Comparison of ENCODE assay signal across 8 cellular contexts in the genomic region with DNA sequence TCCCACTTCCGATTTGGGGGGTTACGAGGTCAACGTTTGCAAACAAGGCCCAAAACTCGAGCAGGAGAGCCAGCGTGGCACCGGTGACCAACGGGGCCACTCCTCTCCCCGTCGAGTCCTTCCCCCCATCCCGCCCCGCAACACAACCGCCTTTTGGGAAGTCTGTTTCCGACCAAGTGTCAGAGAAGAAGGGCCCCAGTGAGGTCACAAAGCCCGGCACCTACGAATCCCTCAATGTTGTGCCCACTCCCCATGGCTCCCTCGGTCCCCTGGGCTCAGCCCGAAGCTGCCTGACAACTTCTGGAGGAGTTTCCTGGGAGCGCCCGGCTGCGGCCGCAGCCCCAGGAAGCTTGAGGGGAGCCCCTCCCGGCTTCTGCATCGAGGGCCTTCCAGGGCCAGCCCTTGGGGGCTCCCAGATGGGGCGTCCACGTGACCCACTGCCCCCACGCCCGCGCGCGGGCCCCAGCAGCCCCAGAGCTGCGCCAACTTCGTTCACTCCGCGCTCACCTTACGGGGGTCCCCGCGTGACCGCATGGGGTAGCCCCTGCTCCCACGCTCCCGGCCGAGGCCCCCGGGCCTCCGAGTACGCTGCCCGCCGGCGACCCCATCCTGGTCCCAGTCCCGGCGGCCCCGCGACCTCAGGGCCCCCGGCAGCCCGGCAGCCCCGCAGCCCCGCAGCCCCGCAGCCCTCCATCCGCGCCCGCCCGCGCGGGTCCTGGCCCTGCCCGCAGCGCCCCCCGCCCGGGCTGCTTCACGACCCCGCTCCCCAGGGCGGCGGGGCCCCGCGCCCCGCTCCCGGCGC. TPM values are rescaled to one million over a fixed set of nuclear protein-coding genes. Genes with fewer than 3 reads are reported as not detected.
DNase-seq lines count a peak whose midpoint lies in the region; ATAC-seq, FAIRE-seq and TF ChIP-seq lines count a peak whose summit lies in the region.

No MANE protein-coding gene starts in this region.

- H3K9me3 ChIP-seq in Karpas-422 (ENCODE audit: low read length) (no peaks in the 10 kb centered on the region), astrocyte (ENCODE audit: insufficient read depth, low read depth, low read length) (no peaks in the 10 kb centered on the region), iPS-18a (ENCODE audit: control insufficient read depth, low read depth, low read length) (no peaks in the 10 kb centered on the region)

- no peaks in the 10 kb centered on the region for H4K20me1 ChIP-seq in Karpas-422 (ENCODE audit: insufficient read depth, low read depth, low read length)
- H4K20me1 ChIP-seq in astrocyte (ENCODE audit: insufficient read depth, low read length), result peaks cover 38% of the 10 kb centered on the region

- peaks cover 4% of the 10 kb centered on the region for H3K36me3 Mint-ChIP-seq in astrocyte (ENCODE audit: low read depth, unreplicated experiment)

- peak overlapping the region; percentile 79 for H3K27ac ChIP-seq in Karpas-422 (ENCODE audit: low read length)
- peak overlapping the region; percentile 88 for H3K27ac ChIP-seq in astrocyte (ENCODE audit: low read depth, low read length)
- peak overlapping the region; percentile 87 for H3K27ac ChIP-seq in iPS-18a (ENCODE audit: low read length)
- peak overlapping the region; percentile 14 to 92 (median 80) for H3K27ac ChIP-seq in skin epidermis

- H3K79me2 ChIP-seq in Karpas-422 (ENCODE audit: low read length) (peaks cover 40% of the 10 kb centered on the region), astrocyte (ENCODE audit: insufficient read depth, low read length) (peaks cover 58% of the 10 kb centered on the region)

- H3K4me1 ChIP-seq in Karpas-422 (ENCODE audit: low read length) (peaks cover 21% of the 10 kb centered on the region), astrocyte (ENCODE audit: insufficient read depth, low read length) (peaks cover 35% of the 10 kb centered on the region), iPS-18a (ENCODE audit: control insufficient read depth, low read depth, low read length) (peaks cover 22% of the 10 kb centered on the region)

- H3K36me3 ChIP-seq in Karpas-422 (ENCODE audit: insufficient read depth, low read length) (no peaks in the 10 kb centered on the region), astrocyte (ENCODE audit: insufficient read depth, low read length) (peaks cover 5% of the 10 kb centered on the region), iPS-18a (ENCODE audit: control insufficient read depth, low read depth, low read length) (peaks cover 7% of the 10 kb centered on the region)

- ATAC-seq in GM19035 (IDR thresholded peaks at IDR 0.05; ENCODE audit: unreplicated experiment), result peak; percentile 13

- H3K27me3 ChIP-seq in Karpas-422 (ENCODE audit: low read length), result no peaks in the 10 kb centered on the region
- no peaks in the 10 kb centered on the region for H3K27me3 ChIP-seq in astrocyte (ENCODE audit: insufficient read depth, low read length)
- no peaks in the 10 kb centered on the region for H3K27me3 ChIP-seq in iPS-18a (ENCODE audit: control insufficient read depth, insufficient read depth, low read length)

- FAIRE-seq in astrocyte (lab: Jason Lieb, UNC) (no peak), urothelium cell line (lab: Jason Lieb, UNC) (no peak)

- TF ChIP-seq CTCF in astrocyte (IDR thresholded peaks at IDR 0.05; ENCODE audit: insufficient read depth, low read depth, low read length), result no peak

- H3K9me2 ChIP-seq in Karpas-422 (replicated peaks; ENCODE audit: insufficient read depth, low read length), result no peaks in the 10 kb centered on the region

- H3K9ac ChIP-seq in Karpas-422 (ENCODE audit: low read length), result peak overlapping the region; percentile 95
- H3K9ac ChIP-seq in astrocyte (ENCODE audit: low read length), result peak overlapping the region; percentile 97
- peak overlapping the region; percentile 96 for H3K9ac ChIP-seq in iPS-18a (ENCODE audit: low read length)

- peak overlapping the region; percentile 97 for H3K27ac Mint-ChIP-seq in astrocyte (ENCODE audit: unreplicated experiment)

- H3K4me2 ChIP-seq in Karpas-422 (ENCODE audit: low read depth, low read length, poor library complexity, severe bottlenecking) (peak overlapping the region; percentile 99), astrocyte (ENCODE audit: low read length) (peak overlapping the region; percentile 100)

- DNase-seq in C1 segment of cervical spinal cord (lab: John Stamatoyannopoulos, UW) (peak in 9 of 14 donors; percentile 32 to 74 (median 44)), Karpas-422 (peak; percentile 61), astrocyte (ENCODE audit: low read depth) (peak; percentile 20), urothelium cell line (ENCODE audit: low spot score) (no peak), GM19240 (ENCODE audit: insufficient read length, low spot score) (no peak)

- peak overlapping the region; percentile 98 for H3K4me3 ChIP-seq in Karpas-422 (ENCODE audit: low read length)
- H3K4me3 ChIP-seq in astrocyte (ENCODE audit: insufficient read depth, low read depth, low read length), result peak overlapping the region; percentile 97
- peak overlapping the region; percentile 90 for H3K4me3 ChIP-seq in iPS-18a (ENCODE audit: low read length)
- H3K4me3 ChIP-seq in skin epidermis, result peak overlapping the region; percentile 50 to 81 (median 63)

- no peaks in the 10 kb centered on the region for H3K27me3 Mint-ChIP-seq in astrocyte (ENCODE audit: low read depth, unreplicated experiment)

- no peaks in the 10 kb centered on the region for H3K9me3 Mint-ChIP-seq in astrocyte (ENCODE audit: unreplicated experiment)

- peak overlapping the region; percentile 97 for H3K4me3 Mint-ChIP-seq in astrocyte (ENCODE audit: unreplicated experiment)

- H3K4me1 Mint-ChIP-seq in astrocyte (ENCODE audit: low read depth, unreplicated experiment), result peaks cover 5% of the 10 kb centered on the region

- H2AFZ ChIP-seq in Karpas-422 (ENCODE audit: low read length), result peak overlapping the region; percentile 89
- H2AFZ ChIP-seq in astrocyte (ENCODE audit: low read depth, low read length), result peak overlapping the region; percentile 62

RNA-seq across cellular contexts. Expression of a gene that starts 1.1 kb away (rescaled TPM):
- 71.1 and 101 TPM in 2 replicates for total RNA-seq in Karpas-422 (2014; rRNA removed; shearing (Covaris generic); ENCODE audit: low replicate concordance)
- total RNA-seq in astrocyte, result 236 and 246 TPM in 2 replicates

RNA-seq across cellular contexts. Expression of a gene that starts 37.3 kb away (rescaled TPM):
- 19.4 and 19.6 TPM in 2 replicates for total RNA-seq in Karpas-422 (2014; rRNA removed; shearing (Covaris generic); ENCODE audit: low replicate concordance)
- 11.1 and 12.4 TPM in 2 replicates for total RNA-seq in astrocyte

RNA-seq across cellular contexts. Expression of a gene that starts 37.6 kb away (rescaled TPM):
- total RNA-seq in Karpas-422 (2014; rRNA removed; shearing (Covaris generic); ENCODE audit: low replicate concordance), result 61.7 and 84.9 TPM in 2 replicates
- total RNA-seq in astrocyte, result 21.6 and 24.9 TPM in 2 replicates

Comparison
In these comparisons a context has a peak if more than half of its experiments do, and no peak if none do; other contexts are left out.
1. DNase-seq: peak in C1 segment of cervical spinal cord (9 of 14), Karpas-422 (single experiment) and astrocyte (single experiment); none in urothelium cell line (single experiment) and GM19240 (single experiment).
2. Peak in every context shown above with its lines, with median percentiles within 50 percentile points of each other: H3K27ac ChIP-seq, H3K4me3 ChIP-seq and H3K9ac ChIP-seq.